10 cellular contexts compared by ENCODE assay signal in genomic region chr12:51846209-51846779, GRCh38. TPM values are rescaled to one million over a fixed set of nuclear protein-coding genes. Genes with fewer than 3 reads are reported as not detected.
DNase-seq lines count a peak whose midpoint lies in the region; ATAC-seq and TF ChIP-seq lines count a peak whose summit lies in the region.
"Had no signal": no experiment of that assay in that cellular context is flagged by ENCODE, and none has a peak within 500 bp of the region (broad histone marks: within the 10 kb centered on the region; RNA-seq: fewer than 3 reads in every experiment).

No MANE protein-coding gene starts in this region.

- peaks cover 13% of the 10 kb centered on the region for H3K4me1 ChIP-seq in CD4-positive, CD25-positive, alpha-beta regulatory T cell (ENCODE audit: control insufficient read depth, insufficient read depth, low read length, poor library complexity, severe bottlenecking)
- H3K4me1 ChIP-seq in HUES48 (ENCODE audit: control insufficient read depth, insufficient read depth, low read length) = peaks cover 22% of the 10 kb centered on the region

- peak overlapping the region in 3 of 4 donors; percentile 65 to 86 (median 71) for H3K4me3 Mint-ChIP-seq in CD4-positive, CD25-positive, alpha-beta regulatory T cell
- H3K4me3 Mint-ChIP-seq in endothelial cell (ENCODE audit: unreplicated experiment) (peak overlapping the region; percentile 92), osteocyte (ENCODE audit: unreplicated experiment) (peak overlapping the region; percentile 65)

- H3K27me3 Mint-ChIP-seq in CD4-positive, CD25-positive, alpha-beta regulatory T cell = peaks cover 72% of the 10 kb centered on the region
- peaks cover 10% of the 10 kb centered on the region for H3K27me3 Mint-ChIP-seq in endothelial cell (ENCODE audit: unreplicated experiment)
- peaks cover 50% of the 10 kb centered on the region for H3K27me3 Mint-ChIP-seq in osteocyte (ENCODE audit: unreplicated experiment)

- peaks cover 0 to 15% (median under 1%) of the 10 kb centered on the region in 4 donors for H3K4me1 Mint-ChIP-seq in CD4-positive, CD25-positive, alpha-beta regulatory T cell
- peaks cover 21% of the 10 kb centered on the region for H3K4me1 Mint-ChIP-seq in endothelial cell (ENCODE audit: unreplicated experiment)
- H3K4me1 Mint-ChIP-seq in osteocyte (ENCODE audit: unreplicated experiment) = peaks cover 6% of the 10 kb centered on the region

- no peak overlapping the region for H3K27ac Mint-ChIP-seq in CD4-positive, CD25-positive, alpha-beta regulatory T cell
- H3K27ac Mint-ChIP-seq in endothelial cell (ENCODE audit: unreplicated experiment) (peak overlapping the region; percentile 43), osteocyte (ENCODE audit: unreplicated experiment) (no peak overlapping the region)

- H3K27me3 ChIP-seq in CD4-positive, CD25-positive, alpha-beta regulatory T cell (ENCODE audit: control insufficient read depth, insufficient read depth, low read length) = peaks cover 9% of the 10 kb centered on the region
- peaks cover 37% of the 10 kb centered on the region for H3K27me3 ChIP-seq in HUES48 (ENCODE audit: control insufficient read depth, insufficient read depth, low read length)

- DNase-seq in CD4-positive, CD25-positive, alpha-beta regulatory T cell = no peak
- DNase-seq in endothelial cell (ENCODE audit: low spot score) (no peak), osteocyte (ENCODE audit: extremely low spot score, unreplicated experiment) (no peak), NCI-H1092 treated with DMSO at 0.1 percent for 48 hours (lab: John Stamatoyannopoulos, UW) (no peak), NCI-H446 (lab: John Stamatoyannopoulos, UW) (no peak), 8988T (no peak)
- DNase-seq: HCEC 1CT had no signal

- no peak overlapping the region for H3K27ac ChIP-seq in CD4-positive, CD25-positive, alpha-beta regulatory T cell (ENCODE audit: insufficient read depth, low read length, poor library complexity, severe bottlenecking)
- H3K27ac ChIP-seq in HUES48 (ENCODE audit: low read depth, low read length) = peak overlapping the region; percentile 11

- H3K9ac ChIP-seq in HUES48 (ENCODE audit: low read depth, low read length) = no peak overlapping the region

- no peaks in the 10 kb centered on the region for H3K9me3 Mint-ChIP-seq in CD4-positive, CD25-positive, alpha-beta regulatory T cell
- H3K9me3 Mint-ChIP-seq in endothelial cell (ENCODE audit: unreplicated experiment) (no peaks in the 10 kb centered on the region), osteocyte (ENCODE audit: unreplicated experiment) (no peaks in the 10 kb centered on the region)

- no peak overlapping the region for H3K4me3 ChIP-seq in CD4-positive, CD25-positive, alpha-beta regulatory T cell (ENCODE audit: low read depth, low read length)
- peak overlapping the region; percentile 79 for H3K4me3 ChIP-seq in HUES48 (ENCODE audit: low read depth, low read length)
- H3K4me3 ChIP-seq: mucosa of descending colon had no signal

- TF ChIP-seq CTCF in endothelial cell (IDR thresholded peaks at IDR 0.05; ENCODE audit: unreplicated experiment) (no peak), osteocyte (IDR thresholded peaks at IDR 0.05) (no peak)

- no peaks in the 10 kb centered on the region for H3K9me3 ChIP-seq in CD4-positive, CD25-positive, alpha-beta regulatory T cell (ENCODE audit: control insufficient read depth in 2 of 2, low read length in 2 of 2)
- no peaks in the 10 kb centered on the region for H3K9me3 ChIP-seq in HUES48 (ENCODE audit: control insufficient read depth, insufficient read depth, low read length)
- H3K9me3 ChIP-seq: mucosa of descending colon had no signal

- H3K36me3 ChIP-seq in CD4-positive, CD25-positive, alpha-beta regulatory T cell (ENCODE audit: control insufficient read depth, insufficient read depth, low read length) = no peaks in the 10 kb centered on the region
- H3K36me3 ChIP-seq in HUES48 (ENCODE audit: control insufficient read depth, insufficient read depth, low read length) = no peaks in the 10 kb centered on the region

- peaks cover 4% of the 10 kb centered on the region for H3K36me3 Mint-ChIP-seq in CD4-positive, CD25-positive, alpha-beta regulatory T cell
- H3K36me3 Mint-ChIP-seq in endothelial cell (ENCODE audit: low read depth, unreplicated experiment) = peaks cover 13% of the 10 kb centered on the region
- H3K36me3 Mint-ChIP-seq in osteocyte (ENCODE audit: unreplicated experiment) = no peaks in the 10 kb centered on the region

- no peak for ATAC-seq in CD4-positive, CD25-positive, alpha-beta regulatory T cell (ENCODE audit: low read depth in 2 of 2)
- no peak for ATAC-seq in GM21526 (IDR thresholded peaks at IDR 0.05; ENCODE audit: low FRiP score, unreplicated experiment)

RNA-seq across cellular contexts. Expression of gene FIGNL2, which starts 2.2 kb away (rescaled TPM):
- 0.27 TPM for total RNA-seq in CD4-positive, CD25-positive, alpha-beta regulatory T cell
- polyA plus RNA-seq in CD4-positive, CD25-positive, alpha-beta regulatory T cell = under 1 TPM in 2 of 4 donors, not detected in 2; 0.06 to 0.10 TPM
- total RNA-seq in endothelial cell (ENCODE audit: unreplicated experiment) = 42.0 TPM
- 0.08 TPM in 2 replicates for total RNA-seq in osteocyte

RNA-seq across cellular contexts. Expression of gene ANKRD33, which starts 41.6 kb away (rescaled TPM):
- total RNA-seq in CD4-positive, CD25-positive, alpha-beta regulatory T cell = not detected
- polyA plus RNA-seq in CD4-positive, CD25-positive, alpha-beta regulatory T cell = not detected
- 0.31 TPM for total RNA-seq in endothelial cell (ENCODE audit: unreplicated experiment)
- total RNA-seq in osteocyte = not detected in 2 replicates

Comparison
In these comparisons a context has a peak if more than half of its experiments do, and no peak if none do; other contexts are left out.
1. RNA of gene FIGNL2, which starts 2.2 kb away (total RNA-seq): 42.0 TPM in endothelial cell (single experiment); 0.27 TPM in CD4-positive, CD25-positive, alpha-beta regulatory T cell (single experiment) and 0.08 TPM in osteocyte; every median in the first group is over 10 times any median in the second.
2. Peak in every context shown above with its lines, with median percentiles within 50 percentile points of each other: H3K4me3 Mint-ChIP-seq.